ENCODE assay signal across 13 cellular contexts in the genomic region with DNA sequence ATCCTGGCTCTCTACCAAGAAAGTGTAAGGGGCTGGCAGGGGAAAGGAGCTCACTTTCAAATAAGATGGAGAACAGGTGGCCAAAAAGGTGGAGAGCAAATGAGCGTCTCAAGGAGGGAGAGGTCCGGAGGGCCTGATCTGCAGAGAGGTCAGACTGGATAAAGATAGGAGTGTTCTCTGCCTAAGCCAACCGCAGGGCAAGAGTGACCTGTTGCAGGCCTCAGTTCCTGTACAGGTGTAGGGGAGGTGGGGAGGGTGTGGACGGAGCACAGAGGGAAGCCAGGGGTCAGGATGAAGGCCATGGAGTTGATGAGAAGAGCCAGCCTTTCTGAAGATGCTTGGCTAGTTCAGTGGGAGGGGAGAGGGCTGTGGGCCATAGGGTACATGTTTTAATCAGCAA.
DNase-seq lines count a peak whose midpoint lies in the region; ATAC-seq, FAIRE-seq and TF ChIP-seq lines count a peak whose summit lies in the region.
"Had no signal": no experiment of that assay in that cellular context is flagged by ENCODE, and none has a peak within 500 bp of the region (broad histone marks: within the 10 kb centered on the region; RNA-seq: fewer than 3 reads in every experiment).

No MANE protein-coding gene starts in this region.

- H3K36me3 ChIP-seq in RWPE2 (ENCODE audit: low read depth), result no peaks in the 10 kb centered on the region
- H3K36me3 ChIP-seq: BLaER1 treated with 17β-estradiol and CSF1 and Interleukin-3, amounts not matched to agents 10 nM and 100 nM had no signal

- peaks cover 9% of the 10 kb centered on the region for H3K4me1 Mint-ChIP-seq in neural crest cell
- H3K4me1 Mint-ChIP-seq: CD4-positive, CD25-positive, alpha-beta regulatory T cell; IgD-negative memory B cell had no signal

- no peak overlapping the region for H3K4me3 Mint-ChIP-seq in neural crest cell
- H3K4me3 Mint-ChIP-seq: CD4-positive, CD25-positive, alpha-beta regulatory T cell; IgD-negative memory B cell had no signal

- no peak for ATAC-seq in activated naive CD4-positive, alpha-beta T cell treated with anti-CD3 and anti-CD28 coated beads, Interleukin-2, amount 50 U/mL, for 72 hours
- no peak for ATAC-seq in RWPE2 (ENCODE audit: low read depth)

- H3K27me3 ChIP-seq in RWPE2 (ENCODE audit: insufficient read depth, poor library complexity, severe bottlenecking), result no peaks in the 10 kb centered on the region
- H3K27me3 ChIP-seq: BLaER1 treated with 17β-estradiol and CSF1 and Interleukin-3, amounts not matched to agents 10 nM and 100 nM had no signal

- no peak overlapping the region for H3K4me3 ChIP-seq in RWPE2 (ENCODE audit: severe bottlenecking)
- H3K4me3 ChIP-seq: BLaER1 treated with 17β-estradiol and CSF1 and Interleukin-3, amounts not matched to agents 10 nM and 100 nM had no signal

- H3K4me1 ChIP-seq in RWPE2 (ENCODE audit: insufficient read depth, poor library complexity, severe bottlenecking), result peaks cover 35% of the 10 kb centered on the region

- TF ChIP-seq CTCF in RWPE2 (IDR thresholded peaks at IDR 0.05; ENCODE audit: poor library complexity, severe bottlenecking) (no peak), neural crest cell (conservative IDR thresholded peaks at IDR 0.05) (no peak)

- TF ChIP-seq POLR2A in H54 (IDR thresholded peaks at IDR 0.05; ENCODE audit: low read depth, low read length), result no peak

- H3K27ac Mint-ChIP-seq in activated naive CD4-positive, alpha-beta T cell treated with anti-CD3 and anti-CD28 coated beads, Interleukin-2, amount 50 U/mL, for 72 hours, result peak overlapping the region; percentile 33 to 48
- H3K27ac Mint-ChIP-seq in neural crest cell (ENCODE audit: unreplicated experiment), result peak overlapping the region; percentile 57
- H3K27ac Mint-ChIP-seq: CD4-positive, CD25-positive, alpha-beta regulatory T cell; IgD-negative memory B cell had no signal

- no peak for DNase-seq in activated naive CD4-positive, alpha-beta T cell treated with anti-CD3 and anti-CD28 coated beads, Interleukin-2, amount 50 U/mL, for 72 hours (ENCODE audit: low spot score in 2 of 2)
- no peak for DNase-seq in activated naive CD4-positive, alpha-beta T cell treated with Interleukin-2 at 50 U/mL for 16 hours
- DNase-seq in RWPE2 (ENCODE audit: low spot score) (no peak), neural crest cell (ENCODE audit: low read depth, low spot score) (no peak), T1000 (lab: John Stamatoyannopoulos, UW) (no peak), NCI-H146 (lab: John Stamatoyannopoulos, UW) (no peak), H54 (ENCODE audit: insufficient read length, low spot score) (no peak)
- DNase-seq: CD4-positive, CD25-positive, alpha-beta regulatory T cell; DMS53; GF-D8 had no signal

- peak overlapping the region; percentile 20 for H3K27ac ChIP-seq in RWPE2 (ENCODE audit: poor library complexity, severe bottlenecking)
- H3K27ac ChIP-seq: BLaER1 treated with 17β-estradiol and CSF1 and Interleukin-3, amounts not matched to agents 10 nM and 100 nM had no signal

- no peaks in the 10 kb centered on the region for H3K9me3 ChIP-seq in RWPE2 (ENCODE audit: severe bottlenecking)
- H3K9me3 ChIP-seq: BLaER1 treated with 17β-estradiol and CSF1 and Interleukin-3, amounts not matched to agents 10 nM and 100 nM had no signal

- no peaks in the 10 kb centered on the region for H3K9me3 Mint-ChIP-seq in activated naive CD4-positive, alpha-beta T cell treated with anti-CD3 and anti-CD28 coated beads, Interleukin-2, amount 50 U/mL, for 72 hours
- H3K9me3 Mint-ChIP-seq in neural crest cell, result no peaks in the 10 kb centered on the region
- H3K9me3 Mint-ChIP-seq: CD4-positive, CD25-positive, alpha-beta regulatory T cell; IgD-negative memory B cell had no signal

- H3K36me3 Mint-ChIP-seq in activated naive CD4-positive, alpha-beta T cell treated with anti-CD3 and anti-CD28 coated beads, Interleukin-2, amount 50 U/mL, for 72 hours, result no peaks in the 10 kb centered on the region
- H3K36me3 Mint-ChIP-seq in neural crest cell (ENCODE audit: low read depth), result no peaks in the 10 kb centered on the region
- H3K36me3 Mint-ChIP-seq: CD4-positive, CD25-positive, alpha-beta regulatory T cell; IgD-negative memory B cell had no signal

- H3K27me3 Mint-ChIP-seq in neural crest cell (ENCODE audit: low read depth), result no peaks in the 10 kb centered on the region
- H3K27me3 Mint-ChIP-seq: CD4-positive, CD25-positive, alpha-beta regulatory T cell; IgD-negative memory B cell had no signal

- FAIRE-seq in H54 (lab: Jason Lieb, UNC), result no peak
- FAIRE-seq: GM19239 had no signal
